Comparison of ENCODE assay signal across 8 cellular contexts in the genomic region with DNA sequence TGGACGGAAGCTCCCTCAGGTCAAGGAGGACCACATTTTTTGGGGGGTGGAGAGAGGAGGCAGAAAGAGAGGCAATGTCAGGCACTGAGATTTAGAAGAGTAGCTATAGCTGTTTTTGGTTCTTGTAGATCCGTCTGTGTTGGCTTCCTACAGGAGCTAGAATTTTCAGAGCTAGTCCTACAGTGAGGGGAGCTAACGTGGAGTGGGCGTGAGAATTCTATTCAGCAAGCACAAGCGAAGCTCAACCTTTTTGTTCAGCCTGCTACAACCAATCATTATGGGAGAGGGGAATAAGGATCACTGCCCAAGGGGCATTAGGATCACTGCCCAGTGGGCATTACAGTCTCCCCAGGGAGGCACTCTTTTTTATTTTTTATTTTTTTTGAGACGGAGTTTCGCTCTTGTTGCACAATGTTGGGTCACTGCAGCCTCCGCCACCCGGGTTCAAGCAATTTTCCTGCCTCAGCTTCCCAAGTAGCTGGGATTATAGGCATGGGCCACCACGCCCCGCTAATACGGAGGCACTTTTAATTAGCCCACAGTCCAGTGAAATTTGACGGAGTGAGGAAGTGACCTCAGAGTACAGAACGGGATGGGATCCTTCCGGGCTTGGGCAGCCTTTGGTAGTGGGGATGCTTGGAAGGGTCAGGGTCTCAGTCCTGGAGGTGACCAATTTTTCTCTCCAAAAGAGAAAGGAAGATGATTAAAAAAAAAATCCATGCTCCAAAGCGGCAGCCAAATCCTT. TPM values are rescaled to one million over a fixed set of nuclear protein-coding genes. Genes with fewer than 3 reads are reported as not detected.
A peak's percentile ranks its signal among the peaks of the same experiment; 100 is the strongest.
DNase-seq lines count a peak whose midpoint lies in the region; ATAC-seq, FAIRE-seq and TF ChIP-seq lines count a peak whose summit lies in the region.

No MANE protein-coding gene starts in this region.

- no peak for FAIRE-seq in astrocyte (lab: Jason Lieb, UNC)

- no peaks in the 10 kb centered on the region for H3K9me3 ChIP-seq in astrocyte (ENCODE audit: insufficient read depth, low read depth, low read length)

- no peak for ATAC-seq in stimulated activated naive CD8-positive, alpha-beta T cell treated with anti-CD3 and anti-CD28 coated beads, Interleukin-15, amount 100 ng/mL, for 72 hours

- H3K9me3 Mint-ChIP-seq in IgD-negative memory B cell, result no peaks in the 10 kb centered on the region
- peaks cover 2% of the 10 kb centered on the region for H3K9me3 Mint-ChIP-seq in astrocyte (ENCODE audit: unreplicated experiment)
- H3K9me3 Mint-ChIP-seq in immature natural killer cell, result no peaks in the 10 kb centered on the region
- H3K9me3 Mint-ChIP-seq in stimulated activated naive CD8-positive, alpha-beta T cell treated with anti-CD3 and anti-CD28 coated beads, Interleukin-15, amount 100 ng/mL, for 72 hours, result no peaks in the 10 kb centered on the region

- peak overlapping the region; percentile 92 for H3K27ac ChIP-seq in C4-2B
- peak overlapping the region; percentile 91 for H3K27ac ChIP-seq in astrocyte (ENCODE audit: low read depth, low read length)

- peak overlapping the region; percentile 92 for H3K4me2 ChIP-seq in astrocyte (ENCODE audit: low read length)

- H3K9ac ChIP-seq in astrocyte (ENCODE audit: low read length), result peak overlapping the region; percentile 92

- H3K27ac Mint-ChIP-seq in IgD-negative memory B cell, result peak overlapping the region; percentile 66 to 96 (median 92)
- peak overlapping the region; percentile 88 for H3K27ac Mint-ChIP-seq in astrocyte (ENCODE audit: unreplicated experiment)
- peak overlapping the region; percentile 83 to 95 (median 90) for H3K27ac Mint-ChIP-seq in immature natural killer cell
- peak overlapping the region; percentile 93 to 97 for H3K27ac Mint-ChIP-seq in stimulated activated naive CD8-positive, alpha-beta T cell treated with anti-CD3 and anti-CD28 coated beads, Interleukin-15, amount 100 ng/mL, for 72 hours

- H3K27me3 ChIP-seq in astrocyte (ENCODE audit: insufficient read depth, low read length), result no peaks in the 10 kb centered on the region

- H3K36me3 Mint-ChIP-seq in IgD-negative memory B cell (no peaks in the 10 kb centered on the region), astrocyte (ENCODE audit: low read depth, unreplicated experiment) (peaks cover 14% of the 10 kb centered on the region), immature natural killer cell (no peaks in the 10 kb centered on the region)

- H3K36me3 ChIP-seq in astrocyte (ENCODE audit: insufficient read depth, low read length), result no peaks in the 10 kb centered on the region

- peaks cover 33% of the 10 kb centered on the region for H4K20me1 ChIP-seq in astrocyte (ENCODE audit: insufficient read depth, low read length)

- H2AFZ ChIP-seq in astrocyte (ENCODE audit: low read depth, low read length), result peak overlapping the region; percentile 76

- peaks cover 74% of the 10 kb centered on the region for H3K79me2 ChIP-seq in astrocyte (ENCODE audit: insufficient read depth, low read length)

- DNase-seq in astrocyte (ENCODE audit: low read depth) (peak; percentile 42), immature natural killer cell (no peak), DMS153 (lab: John Stamatoyannopoulos, UW) (no peak)
- DNase-seq in stimulated activated naive CD8-positive, alpha-beta T cell treated with anti-CD3 and anti-CD28 coated beads, Interleukin-15, amount 100 ng/mL, for 72 hours, result no peak
- no peak for DNase-seq in activated CD8-positive, alpha-beta memory T cell treated with anti-CD3 and anti-CD28 coated beads, Interleukin-2, amount 50 U/mL, for 4 hours
- no peak for DNase-seq in stimulated activated CD4-positive, alpha-beta T cell treated with anti-CD3 and anti-CD28 coated beads, Interleukin-15, amount 100 ng/mL, for 24 hours

- H3K27me3 Mint-ChIP-seq in IgD-negative memory B cell (no peaks in the 10 kb centered on the region), astrocyte (ENCODE audit: low read depth, unreplicated experiment) (no peaks in the 10 kb centered on the region), immature natural killer cell (ENCODE audit: low read depth in 3 of 3) (peaks cover 6 to 11% (median 9%) of the 10 kb centered on the region in 3 donors)
- no peaks in the 10 kb centered on the region for H3K27me3 Mint-ChIP-seq in stimulated activated naive CD8-positive, alpha-beta T cell treated with anti-CD3 and anti-CD28 coated beads, Interleukin-15, amount 100 ng/mL, for 72 hours

- H3K4me3 ChIP-seq in astrocyte (ENCODE audit: insufficient read depth, low read depth, low read length), result peak overlapping the region; percentile 95

- no peak for TF ChIP-seq CTCF in C4-2B (conservative IDR thresholded peaks at IDR 0.05)
- TF ChIP-seq CTCF in astrocyte (IDR thresholded peaks at IDR 0.05; ENCODE audit: insufficient read depth, low read depth, low read length), result no peak

- H3K4me3 Mint-ChIP-seq in IgD-negative memory B cell, result peak overlapping the region; percentile 91 to 97 (median 94)
- peak overlapping the region; percentile 94 for H3K4me3 Mint-ChIP-seq in astrocyte (ENCODE audit: unreplicated experiment)
- H3K4me3 Mint-ChIP-seq in immature natural killer cell, result peak overlapping the region; percentile 87 to 95 (median 92)
- peak overlapping the region; percentile 98 to 99 for H3K4me3 Mint-ChIP-seq in stimulated activated naive CD8-positive, alpha-beta T cell treated with anti-CD3 and anti-CD28 coated beads, Interleukin-15, amount 100 ng/mL, for 72 hours

- H3K4me1 ChIP-seq in astrocyte (ENCODE audit: insufficient read depth, low read length), result peaks cover 32% of the 10 kb centered on the region

- H3K4me1 Mint-ChIP-seq in IgD-negative memory B cell (peaks cover 33 to 42% (median 36%) of the 10 kb centered on the region in 3 donors), astrocyte (ENCODE audit: low read depth, unreplicated experiment) (peaks cover 18% of the 10 kb centered on the region), immature natural killer cell (peaks cover 46 to 58% of the 10 kb centered on the region in 2 donors)
- peaks cover 44% of the 10 kb centered on the region for H3K4me1 Mint-ChIP-seq in stimulated activated naive CD8-positive, alpha-beta T cell treated with anti-CD3 and anti-CD28 coated beads, Interleukin-15, amount 100 ng/mL, for 72 hours

RNA-seq across cellular contexts. Expression of a gene that starts 1.1 kb away (rescaled TPM):
- 55.9 TPM for polyA plus RNA-seq in IgD-negative memory B cell
- 51.5 and 59.3 TPM in 2 replicates for total RNA-seq in astrocyte
- 10 to 100 TPM; 42.1 to 53.0 (median 44.3) TPM for polyA plus RNA-seq in immature natural killer cell

RNA-seq across cellular contexts. Expression of a gene that starts 41.4 kb away (rescaled TPM):
- polyA plus RNA-seq in IgD-negative memory B cell, result 7.3 TPM
- 38.4 and 42.1 TPM in 2 replicates for total RNA-seq in astrocyte
- polyA plus RNA-seq in immature natural killer cell, result 1 to 10 TPM; 1.8 to 9.3 (median 2.5) TPM
